7 cellular contexts compared by ENCODE assay signal in genomic region chr5:173781826-173782670, GRCh38.
DNase-seq lines count a peak whose midpoint lies in the region; ATAC-seq and TF ChIP-seq lines count a peak whose summit lies in the region.

No MANE protein-coding gene starts in this region.

- ATAC-seq in T-helper 17 cell: peak; percentile 89
- peak; percentile 87 for ATAC-seq in left ventricle myocardium superior
- ATAC-seq in GM19328 (IDR thresholded peaks at IDR 0.05; ENCODE audit: unreplicated experiment): no peak

- intact Hi-C loops in left ventricle myocardium superior (cut with micrococcal nuclease): no loop called here

- H3K36me3 Mint-ChIP-seq in T-helper 17 cell (ENCODE audit: low read depth): peaks cover 5% of the 10 kb centered on the region

- no peaks in the 10 kb centered on the region for H3K27me3 Mint-ChIP-seq in T-helper 17 cell

- H3K4me3 ChIP-seq in skeletal muscle cell (ENCODE audit: low read depth, low read length): no peak overlapping the region

- CTCF ChIA-PET in HEK293T (lab: Yijun Ruan, JAX): no interaction called here

- peak overlapping the region; percentile 87 for H3K27ac Mint-ChIP-seq in T-helper 17 cell

- POLR2A ChIA-PET in HEK293T (lab: Yijun Ruan, JAX): no interaction called here

- peaks cover 17% of the 10 kb centered on the region for H3K4me1 Mint-ChIP-seq in T-helper 17 cell

- DNase-seq in HEK293T (ENCODE audit: extremely low spot score): no peak
- peak; percentile 20 to 45 (median 28) for DNase-seq in T-helper 17 cell
- peak in 51 of 56 donors; percentile 15 to 85 (median 59) for DNase-seq in amygdala (lab: John Stamatoyannopoulos, UW)
- DNase-seq in left ventricle myocardium superior: peak; percentile 75
- DNase-seq in skeletal muscle cell (ENCODE audit: low read depth): peak; percentile 83
- no peak for DNase-seq in retina

- peak overlapping the region; percentile 13 for H3K4me3 Mint-ChIP-seq in T-helper 17 cell

- H3K9me3 ChIP-seq in T-helper 17 cell (ENCODE audit: control insufficient read depth, low read length, poor library complexity, severe bottlenecking): no peaks in the 10 kb centered on the region

TF ChIP-seq in HEK293T, 16 proteins besides CTCF, POLR2A, EP300 and RAD21:
- TF ChIP-seq LEF1 (IDR thresholded peaks at IDR 0.05; ENCODE audit: borderline replicate concordance) (no peak), FOXA1 (IDR thresholded peaks at IDR 0.05) (peak; percentile 10; the same call in 1 of the 2 replicates)

Comparison
In these comparisons a context has a peak if more than half of its experiments do, and no peak if none do; other contexts are left out.
1. DNase-seq: peak in T-helper 17 cell (3 of 3), amygdala (51 of 56), left ventricle myocardium superior (single experiment) and skeletal muscle cell (single experiment); none in HEK293T (single experiment) and retina (single experiment).